8 cellular contexts compared by ENCODE assay signal in genomic region chr2:96531872-96532505, GRCh38.
DNase-seq lines count a peak whose midpoint lies in the region; ATAC-seq lines count a peak whose summit lies in the region.

No MANE protein-coding gene starts in this region.

- peak; percentile 19 for ATAC-seq in HG03108 (IDR thresholded peaks at IDR 0.05; ENCODE audit: unreplicated experiment)
- no peak for ATAC-seq in GM21737 (IDR thresholded peaks at IDR 0.05; ENCODE audit: unreplicated experiment)

- DNase-seq in ELF-1 (ENCODE audit: low read depth, low spot score) (peak; percentile 71), NCI-H510A treated with DMSO at 0.1 percent for 48 hours (lab: John Stamatoyannopoulos, UW) (peak; percentile 67), dedifferentiated amniotic fluid mesenchymal stem cell (ENCODE audit: extremely low spot score) (peak; percentile 100), left kidney (ENCODE audit: low read depth, low spot score) (peak; percentile 97)
- peak; percentile 58 to 90 for DNase-seq in activated CD4-positive, alpha-beta T cell treated with anti-CD3 and anti-CD28 coated beads, Interleukin-2, amount 50 U/mL, for 24 hours (ENCODE audit: low read depth in 1 of 2, low spot score in 1 of 2)
- peak; percentile 72 to 82 for DNase-seq in stimulated activated CD4-positive, alpha-beta T cell treated with anti-CD3 and anti-CD28 coated beads, Interleukin-1b, Interleukin-23, amount 100 ng/mL, for 4 hours (ENCODE audit: low read depth in 2 of 2)
